Comparison of ENCODE assay signal across 8 cellular contexts in genomic region chr11:62125316-62125715, GRCh38. TPM values are rescaled to one million over a fixed set of nuclear protein-coding genes. Genes with fewer than 3 reads are reported as not detected.
A peak's percentile ranks its signal among the peaks of the same experiment; 100 is the strongest.
DNase-seq lines count a peak whose midpoint lies in the region; ATAC-seq and TF ChIP-seq lines count a peak whose summit lies in the region.

No MANE protein-coding gene starts in this region.

- H3K9me3 Mint-ChIP-seq in CD4-positive, alpha-beta memory T cell: no peaks in the 10 kb centered on the region
- H3K9me3 Mint-ChIP-seq in activated naive CD8-positive, alpha-beta T cell treated with anti-CD3 and anti-CD28 coated beads for 36 hours: no peaks in the 10 kb centered on the region
- no peaks in the 10 kb centered on the region for H3K9me3 Mint-ChIP-seq in mesothelial cell of epicardium

- dilution Hi-C loops in IMR-90 (cut with HindIII; ENCODE audit: low sequenced_read_pairs, unreplicated experiment): no loop called here

- no peak for TF ChIP-seq RAD21 in IMR-90 (IDR thresholded peaks at IDR 0.05; ENCODE audit: low read length)

- H4K91ac ChIP-seq in IMR-90 (ENCODE audit: insufficient read depth, low read depth, low read length): no peak overlapping the region

- no peak overlapping the region for H2BK15ac ChIP-seq in IMR-90 (ENCODE audit: low read depth, low read length)

- H3K4me1 Mint-ChIP-seq in CD4-positive, alpha-beta memory T cell: peaks cover 17 to 44% (median 27%) of the 10 kb centered on the region in 4 donors
- H3K4me1 Mint-ChIP-seq in activated naive CD8-positive, alpha-beta T cell treated with anti-CD3 and anti-CD28 coated beads for 36 hours: peaks cover 23% of the 10 kb centered on the region
- H3K4me1 Mint-ChIP-seq in mesothelial cell of epicardium: peaks cover 21% of the 10 kb centered on the region

- ATAC-seq in IMR-90 (ENCODE audit: low read depth): no peak
- no peak for ATAC-seq in GM21825 (IDR thresholded peaks at IDR 0.05; ENCODE audit: unreplicated experiment)
- no peak for ATAC-seq in GM21390 (IDR thresholded peaks at IDR 0.05; ENCODE audit: unreplicated experiment)
- no peak for ATAC-seq in GM18519 (IDR thresholded peaks at IDR 0.05; ENCODE audit: low FRiP score, unreplicated experiment)

- H3K4ac ChIP-seq in IMR-90 (ENCODE audit: low read depth, low read length): no peak overlapping the region

- no peak overlapping the region for H2BK120ac ChIP-seq in IMR-90 (ENCODE audit: low read depth, low read length)

- POLR2A ChIA-PET in CD4-positive, alpha-beta memory T cell (lab: Charles Lee; ENCODE audit: partially characterized antibody): no interaction called here
- POLR2A ChIA-PET in IMR-90 (lab: Charles Lee; ENCODE audit: unreplicated experiment): no interaction called here

- H3K27ac Mint-ChIP-seq in CD4-positive, alpha-beta memory T cell: peak overlapping the region in 2 of 7 donors; percentile 6 to 86
- no peak overlapping the region for H3K27ac Mint-ChIP-seq in activated naive CD8-positive, alpha-beta T cell treated with anti-CD3 and anti-CD28 coated beads for 36 hours
- H3K27ac Mint-ChIP-seq in mesothelial cell of epicardium: no peak overlapping the region

- 13% methylated on average over 1 of the region's 4 CpGs; no CpG with 5 or more reads in 1 of the 2 experiments for WGBS in IMR-90 (ENCODE audit: extremely low coverage in 2 of 2, insufficient read length in 1 of 2), 2 experiments

- BruUV-seq in IMR-90 (replicated peaks; lab: Mats Ljungman, UMichigan): no TSS peak

- H3K9me3 ChIP-seq in CD4-positive, alpha-beta memory T cell (ENCODE audit: control insufficient read depth in 1 of 2, low read length in 2 of 2): no peaks in the 10 kb centered on the region
- H3K9me3 ChIP-seq in IMR-90 (ENCODE audit: control insufficient read depth, insufficient read depth, low read length): no peaks in the 10 kb centered on the region

- H2BK20ac ChIP-seq in IMR-90 (ENCODE audit: low read depth, low read length): no peak overlapping the region

- H2AK9ac ChIP-seq in IMR-90 (replicated peaks; ENCODE audit: low read depth, low read length, poor library complexity): no peak overlapping the region

- TF ChIP-seq CTCF in IMR-90 (conservative IDR thresholded peaks at IDR 0.05; ENCODE audit: low read depth, low read length) (no peak), mesothelial cell of epicardium (IDR thresholded peaks at IDR 0.05; ENCODE audit: unreplicated experiment) (no peak)

- intact Hi-C loops in CD4-positive, alpha-beta memory T cell (cut with micrococcal nuclease): no loop called here
- intact Hi-C loops in IMR-90 (cut with micrococcal nuclease): no loop called here

- peaks cover 0 to 2% of the 10 kb centered on the region in 2 donors for H3K27me3 Mint-ChIP-seq in CD4-positive, alpha-beta memory T cell
- peaks cover 3% of the 10 kb centered on the region for H3K27me3 Mint-ChIP-seq in activated naive CD8-positive, alpha-beta T cell treated with anti-CD3 and anti-CD28 coated beads for 36 hours
- H3K27me3 Mint-ChIP-seq in mesothelial cell of epicardium (ENCODE audit: low read depth): no peaks in the 10 kb centered on the region

- H3K4me2 ChIP-seq in IMR-90 (ENCODE audit: low read depth, low read length): peak overlapping the region; percentile 92

- CTCF ChIA-PET in CD4-positive, alpha-beta memory T cell (lab: Charles Lee; ENCODE audit: partially characterized antibody): no interaction called here
- CTCF ChIA-PET in IMR-90 (lab: Yijun Ruan, JAX): no interaction called here

- peak overlapping the region; percentile 88; the same call in 1 of the 2 replicates for H3K23ac ChIP-seq in IMR-90 (ENCODE audit: low read depth, low read length)

- in situ Hi-C loops in IMR-90 (cut with MboI; ENCODE audit: low sequenced_read_pairs): no loop called here

- no peak overlapping the region for H3K27ac ChIP-seq in CD4-positive, alpha-beta memory T cell (ENCODE audit: low read depth, low read length)
- H3K27ac ChIP-seq in IMR-90 (ENCODE audit: insufficient read depth, low read length): no peak overlapping the region

- H3K9me1 ChIP-seq in IMR-90 (ENCODE audit: insufficient read depth, low read length): peaks cover 8% of the 10 kb centered on the region; the same call in 1 of the 2 replicates

- H2AFZ ChIP-seq in IMR-90 (replicated peaks; ENCODE audit: low read length, poor library complexity): peak overlapping the region; percentile 69

- peak overlapping the region; percentile 80; the same call in 1 of the 2 replicates for H3K9ac ChIP-seq in IMR-90 (ENCODE audit: low read depth, low read length)

- H3K56ac ChIP-seq in IMR-90 (ENCODE audit: extremely low read depth, insufficient read depth, low read length): peak overlapping the region; percentile 83; the same call in 1 of the 2 replicates

- H2BK5ac ChIP-seq in IMR-90 (ENCODE audit: low read depth, low read length, poor library complexity, severe bottlenecking): no peak overlapping the region

- no peak overlapping the region for H3K4me3 ChIP-seq in CD4-positive, alpha-beta memory T cell (ENCODE audit: low read length in 2 of 2)
- no peak overlapping the region for H3K4me3 ChIP-seq in IMR-90 (ENCODE audit: insufficient read depth, low read depth, low read length)

- no peak overlapping the region for H4K5ac ChIP-seq in IMR-90 (ENCODE audit: low read depth, low read length)

- H3K18ac ChIP-seq in IMR-90 (ENCODE audit: low read depth, low read length): no peak overlapping the region

- peaks cover 8 to 26% of the 10 kb centered on the region in 2 donors for H3K36me3 Mint-ChIP-seq in CD4-positive, alpha-beta memory T cell
- peaks cover 32% of the 10 kb centered on the region for H3K36me3 Mint-ChIP-seq in activated naive CD8-positive, alpha-beta T cell treated with anti-CD3 and anti-CD28 coated beads for 36 hours
- H3K36me3 Mint-ChIP-seq in mesothelial cell of epicardium: no peaks in the 10 kb centered on the region

- peaks cover 3 to 40% of the 10 kb centered on the region in 2 experiments; a peak in 3 of 4 replicates for H3K79me1 ChIP-seq in IMR-90 (ENCODE audit: low read depth in 1 of 2, low read length in 2 of 2)

- H3K4me3 Mint-ChIP-seq in CD4-positive, alpha-beta memory T cell: peak overlapping the region; percentile 43 to 98 (median 95)
- H3K4me3 Mint-ChIP-seq in activated naive CD8-positive, alpha-beta T cell treated with anti-CD3 and anti-CD28 coated beads for 36 hours: peak overlapping the region; percentile 89
- peak overlapping the region; percentile 97 for H3K4me3 Mint-ChIP-seq in mesothelial cell of epicardium

- peak overlapping the region in 1 of 2 experiments; percentile 22; a peak in 1 of 4 replicates for H4K8ac ChIP-seq in IMR-90 (ENCODE audit: low read depth in 2 of 2, low read length in 2 of 2)

- peaks cover 23% of the 10 kb centered on the region for H3K4me1 ChIP-seq in CD4-positive, alpha-beta memory T cell (ENCODE audit: insufficient read depth, low read length)
- H3K4me1 ChIP-seq in IMR-90 (ENCODE audit: control insufficient read depth, insufficient read depth, low read length): peaks cover 3% of the 10 kb centered on the region; the same call in 1 of the 2 replicates

- TF ChIP-seq POLR2A in IMR-90 (IDR thresholded peaks at IDR 0.05; ENCODE audit: low read depth, low read length): no peak

- no peak overlapping the region for H3K14ac ChIP-seq in IMR-90 (replicated peaks; ENCODE audit: low read depth, low read length)

- no peaks in the 10 kb centered on the region for H3K27me3 ChIP-seq in CD4-positive, alpha-beta memory T cell (ENCODE audit: insufficient read depth, low read length)
- H3K27me3 ChIP-seq in IMR-90 (ENCODE audit: control insufficient read depth, insufficient read depth, low read length): no peaks in the 10 kb centered on the region

- peaks cover 8% of the 10 kb centered on the region for H4K20me1 ChIP-seq in IMR-90 (ENCODE audit: insufficient read depth, low read length)

- H2AK5ac ChIP-seq in IMR-90 (ENCODE audit: low read depth, low read length): no peak overlapping the region; the same call in 1 of the 2 replicates

- peaks cover 11% of the 10 kb centered on the region for H3K36me3 ChIP-seq in CD4-positive, alpha-beta memory T cell (ENCODE audit: insufficient read depth, low read length)
- H3K36me3 ChIP-seq in IMR-90 (ENCODE audit: control insufficient read depth, insufficient read depth, low read length): peaks cover 18% of the 10 kb centered on the region; the same call in 1 of the 2 replicates

- DNase-seq in CD4-positive, alpha-beta memory T cell: no peak
- DNase-seq in IMR-90 (no peak), mesothelial cell of epicardium (ENCODE audit: low spot score in 2 of 2, unreplicated experiment in 2 of 2) (no peak), middle frontal gyrus (ENCODE audit: extremely low spot score, low spot score) (no peak)
- DNase-seq in activated naive CD8-positive, alpha-beta T cell treated with anti-CD3 and anti-CD28 coated beads for 36 hours: no peak

TF ChIP-seq in IMR-90, 13 proteins besides CTCF, POLR2A, EP300 and RAD21:
- TF ChIP-seq, protein P1, sequence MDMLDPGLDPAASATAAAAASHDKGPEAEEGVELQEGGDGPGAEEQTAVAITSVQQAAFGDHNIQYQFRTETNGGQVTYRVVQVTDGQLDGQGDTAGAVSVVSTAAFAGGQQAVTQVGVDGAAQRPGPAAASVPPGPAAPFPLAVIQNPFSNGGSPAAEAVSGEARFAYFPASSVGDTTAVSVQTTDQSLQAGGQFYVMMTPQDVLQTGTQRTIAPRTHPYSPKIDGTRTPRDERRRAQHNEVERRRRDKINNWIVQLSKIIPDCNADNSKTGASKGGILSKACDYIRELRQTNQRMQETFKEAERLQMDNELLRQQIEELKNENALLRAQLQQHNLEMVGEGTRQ (IDR thresholded peaks at IDR 0.05; ENCODE audit: low read depth, low read length): no peak
- TF ChIP-seq MAFK (IDR thresholded peaks at IDR 0.05; ENCODE audit: low read depth, low read length) (no peak), BHLHE40 (IDR thresholded peaks at IDR 0.05; ENCODE audit: low read depth, low read length) (no peak), RCOR1 (IDR thresholded peaks at IDR 0.05; ENCODE audit: insufficient replicate concordance, low read length) (no peak), NFE2L2 (IDR thresholded peaks at IDR 0.05; ENCODE audit: low read depth, low read length) (no peak), CEBPB (IDR thresholded peaks at IDR 0.05; ENCODE audit: low read depth, low read length) (no peak), MAZ (IDR thresholded peaks at IDR 0.05; ENCODE audit: borderline replicate concordance, low read depth, low read length) (no peak), MXI1 (IDR thresholded peaks at IDR 0.05; ENCODE audit: borderline replicate concordance, low read depth, low read length) (no peak), FOS (IDR thresholded peaks at IDR 0.05; ENCODE audit: low read depth, low read length) (no peak)

RNA-seq across cellular contexts. Expression of gene INCENP, which starts 1.5 kb away (rescaled TPM):
- 10 to 100 TPM; 28.4 to 32.1 TPM for total RNA-seq in CD4-positive, alpha-beta memory T cell
- 1 to 10 TPM in 1 of 2 donors, not detected in 1; 2.7 TPM for polyA plus RNA-seq in CD4-positive, alpha-beta memory T cell
- total RNA-seq in IMR-90 (2012; rRNA removed) (23.8 and 26.9 TPM in 2 replicates), mesothelial cell of epicardium (50.4 to 51.6 TPM (median 50.9 TPM) in 3 replicates)
- 17.7 and 18.6 TPM in 2 replicates for polyA plus RNA-seq in IMR-90 (2012; rRNA removed)
- polyA plus RNA-seq in IMR-90 (2012; cell fraction: cytosol; rRNA removed): 8.4 and 8.8 TPM in 2 replicates
- 22.9 and 29.8 TPM in 2 replicates for polyA plus RNA-seq in IMR-90 (2012; cell fraction: nucleus; rRNA removed; ENCODE audit: low replicate concordance)
- 100 to 1,000 TPM; 105 to 107 TPM for total RNA-seq in activated naive CD8-positive, alpha-beta T cell treated with anti-CD3 and anti-CD28 coated beads for 36 hours
